16 cellular contexts compared by ENCODE assay signal in genomic region chr10:95728535-95728934, GRCh38. TPM values are rescaled to one million over a fixed set of nuclear protein-coding genes. Genes with fewer than 3 reads are reported as not detected.
A peak's percentile ranks its signal among the peaks of the same experiment; 100 is the strongest.
DNase-seq lines count a peak whose midpoint lies in the region; ATAC-seq and TF ChIP-seq lines count a peak whose summit lies in the region.
"Had no signal": no experiment of that assay in that cellular context is flagged by ENCODE, and none has a peak within 500 bp of the region (broad histone marks: within the 10 kb centered on the region; RNA-seq: fewer than 3 reads in every experiment).

No MANE protein-coding gene starts in this region.

- peak; percentile 41 for DNase-seq in GF-D8 (lab: John Stamatoyannopoulos, UW)
- DNase-seq in brain microvascular endothelial cell = peak; percentile 18
- DNase-seq in lower lobe of right lung = no peak
- DNase-seq in SJCRH30 = no peak
- DNase-seq in endodermal cell = no peak
- DNase-seq in T-cell = no peak
- DNase-seq: cortex of kidney, kidney, NCI-H2171 treated with DMSO at 0.1 percent for 48 hours, WERI-Rb-1 had no signal

- H3K36me3 ChIP-seq in Loucy (ENCODE audit: insufficient read depth, low read length) = no peaks in the 10 kb centered on the region
- no peaks in the 10 kb centered on the region for H3K36me3 ChIP-seq in brain microvascular endothelial cell (replicated peaks)
- no peaks in the 10 kb centered on the region for H3K36me3 ChIP-seq in lower lobe of right lung
- no peaks in the 10 kb centered on the region for H3K36me3 ChIP-seq in SJCRH30
- no peaks in the 10 kb centered on the region for H3K36me3 ChIP-seq in endodermal cell (ENCODE audit: control insufficient read depth, insufficient read depth, low read length)
- H3K36me3 ChIP-seq: thoracic aorta, WERI-Rb-1 had no signal

- H3K9me3 ChIP-seq in Loucy (ENCODE audit: insufficient read depth, low read depth, low read length) = peaks cover 5% of the 10 kb centered on the region; the same call in 1 of the 2 replicates
- H3K9me3 ChIP-seq in lower lobe of right lung = peaks cover 13% of the 10 kb centered on the region
- no peaks in the 10 kb centered on the region for H3K9me3 ChIP-seq in SJCRH30 (replicated peaks)
- H3K9me3 ChIP-seq in endodermal cell (ENCODE audit: control insufficient read depth, low read length) = peaks cover 37% of the 10 kb centered on the region

- H3K36me3 Mint-ChIP-seq in endodermal cell (ENCODE audit: low read depth) (no peaks in the 10 kb centered on the region), T-cell (no peaks in the 10 kb centered on the region)

- POLR2A ChIA-PET in T-cell (lab: Charles Lee) = no interaction called here

- no peak overlapping the region for H3K4me3 Mint-ChIP-seq in endodermal cell
- no peak overlapping the region for H3K4me3 Mint-ChIP-seq in T-cell
- H3K4me3 Mint-ChIP-seq: activated naive CD8-positive, alpha-beta T cell; nephron had no signal

- H3K4me1 ChIP-seq in Loucy (ENCODE audit: insufficient read depth, low read length, poor library complexity, severe bottlenecking) (no peaks in the 10 kb centered on the region), lower lobe of right lung (peaks cover 15% of the 10 kb centered on the region), SJCRH30 (no peaks in the 10 kb centered on the region), endodermal cell (ENCODE audit: control insufficient read depth, insufficient read depth, low read length) (no peaks in the 10 kb centered on the region)

- H3K9ac ChIP-seq in Loucy (ENCODE audit: low read depth, low read length, poor library complexity, severe bottlenecking) (no peak overlapping the region), endodermal cell (ENCODE audit: extremely low read depth, low read length, poor library complexity, severe bottlenecking) (no peak overlapping the region)

- H3K4me2 ChIP-seq in Loucy (ENCODE audit: low read depth, low read length, poor library complexity, severe bottlenecking) = no peak overlapping the region

- H3K27ac Mint-ChIP-seq in endodermal cell (no peak overlapping the region), T-cell (no peak overlapping the region)
- H3K27ac Mint-ChIP-seq: activated naive CD8-positive, alpha-beta T cell had no signal

- H3K4me3 ChIP-seq in Loucy (ENCODE audit: low read length, poor library complexity, severe bottlenecking) (no peak overlapping the region), brain microvascular endothelial cell (ENCODE audit: low read depth, low read length) (no peak overlapping the region), lower lobe of right lung (no peak overlapping the region), SJCRH30 (no peak overlapping the region), endodermal cell (ENCODE audit: low read length) (no peak overlapping the region)
- H3K4me3 ChIP-seq: thoracic aorta had no signal

- H3K4me1 Mint-ChIP-seq in endodermal cell = peaks cover 2% of the 10 kb centered on the region
- no peaks in the 10 kb centered on the region for H3K4me1 Mint-ChIP-seq in T-cell

- no peaks in the 10 kb centered on the region for H3K79me2 ChIP-seq in Loucy (ENCODE audit: insufficient read depth, low read length)

- H3K27ac ChIP-seq in brain microvascular endothelial cell (no peak overlapping the region), lower lobe of right lung (no peak overlapping the region), SJCRH30 (no peak overlapping the region), endodermal cell (ENCODE audit: low read depth, low read length) (no peak overlapping the region)
- H3K27ac ChIP-seq: thoracic aorta, WERI-Rb-1 had no signal

- H3K27me3 ChIP-seq in Loucy (ENCODE audit: insufficient read depth, low read length, poor library complexity, severe bottlenecking) (no peaks in the 10 kb centered on the region), brain microvascular endothelial cell (replicated peaks) (no peaks in the 10 kb centered on the region), lower lobe of right lung (ENCODE audit: low read depth) (no peaks in the 10 kb centered on the region), SJCRH30 (no peaks in the 10 kb centered on the region), endodermal cell (ENCODE audit: control insufficient read depth, insufficient read depth, low read length, poor library complexity, severe bottlenecking) (no peaks in the 10 kb centered on the region)

- in situ Hi-C loops in brain microvascular endothelial cell (cut with HindIII; ENCODE audit: low pct_ligation_motif_present, low sequenced_read_pairs) = no loop called here

- no peaks in the 10 kb centered on the region for H3K9me2 ChIP-seq in Loucy (replicated peaks; ENCODE audit: low read depth, low read length)

- H3K9me3 Mint-ChIP-seq in endodermal cell (peaks cover 32% of the 10 kb centered on the region), T-cell (peaks cover 9 to 21% (median 16%) of the 10 kb centered on the region in 3 donors)

- TF ChIP-seq CTCF in Loucy (conservative IDR thresholded peaks at IDR 0.05; ENCODE audit: low read length) = 0 out of 2 replicates have a peak, but pooled peaks have one; percentile 18
- no peak for TF ChIP-seq CTCF in brain microvascular endothelial cell (IDR thresholded peaks at IDR 0.05; ENCODE audit: low read depth, low read length, missing control alignments)
- no peak for TF ChIP-seq CTCF in lower lobe of right lung (IDR thresholded peaks at IDR 0.05)
- TF ChIP-seq CTCF in endodermal cell (conservative IDR thresholded peaks at IDR 0.05) = no peak

- 86 to 93% methylated on average over 3 of the region's 4 CpGs for WGBS in endodermal cell (ENCODE audit: insufficient coverage in 1 of 2, insufficient read length in 1 of 2), 2 experiments

- no peaks in the 10 kb centered on the region for H3F3A ChIP-seq in Loucy (ENCODE audit: low read depth)

- H2AFZ ChIP-seq in Loucy (ENCODE audit: low read length) = no peak overlapping the region

- peaks cover 5% of the 10 kb centered on the region for H3K27me3 Mint-ChIP-seq in endodermal cell (ENCODE audit: insufficient read depth)
- H3K27me3 Mint-ChIP-seq in T-cell = peaks cover 9% of the 10 kb centered on the region in 2 donors

- H4K20me1 ChIP-seq in Loucy (ENCODE audit: insufficient read depth, low read length, poor library complexity, severe bottlenecking) = no peaks in the 10 kb centered on the region

- CTCF ChIA-PET in T-cell (lab: Charles Lee) = interaction anchor here in 1 of 2 donors (0.6 kb wide), 1 partner anchor 114 kb away, joined by 3 read pairs; no protein-coding TSS in a partner anchor

- ATAC-seq in lower lobe of right lung = peak; percentile 19 to 31
- ATAC-seq in HG03342 (IDR thresholded peaks at IDR 0.05; ENCODE audit: unreplicated experiment) = no peak
- no peak for ATAC-seq in T-cell (replicated peaks in 1 of 4)

- intact Hi-C loops in lower lobe of right lung (cut with DNase I) = no loop called here

RNA-seq across cellular contexts. Expression of gene ENTPD1, which starts 27.4 kb away (rescaled TPM):
- 34.5 TPM for total RNA-seq in lower lobe of right lung
- total RNA-seq in SJCRH30 (2014; rRNA removed; shearing (Covaris generic)) = 0.30 TPM in 1 of 2 replicates, not detected in the other
- total RNA-seq in endodermal cell = 1 to 10 TPM; 3.9 TPM
- polyA plus RNA-seq in endodermal cell (2013, experiment 1 of 2) = 0.89 TPM
- 1.0 TPM for polyA plus RNA-seq in endodermal cell (2013, experiment 2 of 2)
- 1 to 10 TPM; 1.5 to 4.6 (median 1.9) TPM for total RNA-seq in T-cell
- total RNA-seq: RPMI7951 had no signal

RNA-seq across cellular contexts. Expression of gene TCTN3, which starts 34.8 kb away (rescaled TPM):
- total RNA-seq in lower lobe of right lung (26.4 TPM), endodermal cell (10 to 100 TPM; 53.5 to 57.7 TPM), T-cell (10 to 100 TPM; 16.2 to 20.2 (median 18.8) TPM)
- 22.5 and 23.3 TPM in 2 replicates for total RNA-seq in SJCRH30 (2014; rRNA removed; shearing (Covaris generic))
- polyA plus RNA-seq in endodermal cell (2013, experiment 1 of 2) = 63.9 TPM
- polyA plus RNA-seq in endodermal cell (2013, experiment 2 of 2) = 57.0 TPM

Comparison
In these comparisons a context has a peak if more than half of its experiments do, and no peak if none do; other contexts are left out.
1. DNase-seq: peak in GF-D8 (single experiment) and brain microvascular endothelial cell (single experiment); none in lower lobe of right lung (single experiment), SJCRH30 (0 of 2), endodermal cell (single experiment) and T-cell (0 of 34).
2. ATAC-seq: peak in lower lobe of right lung (2 of 2); none in HG03342 (single experiment) and T-cell (0 of 4).